ENCODE assay signal across 8 cellular contexts in the genomic region with DNA sequence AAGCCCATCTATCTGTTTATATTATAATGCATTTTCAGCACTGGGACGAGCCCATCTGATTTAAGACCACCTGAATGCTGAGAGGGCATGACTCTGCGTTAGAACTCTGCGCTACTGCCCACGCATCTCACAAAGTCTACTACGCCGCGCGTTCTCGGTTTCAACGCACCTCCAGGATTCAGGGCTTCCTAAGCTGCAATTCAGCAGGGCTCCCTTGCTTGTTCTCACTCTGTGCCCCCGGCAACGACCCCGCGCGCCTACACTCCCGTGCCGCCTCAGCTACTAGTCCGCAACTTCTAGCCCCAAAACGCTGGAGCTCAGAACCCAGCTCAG. TPM values are rescaled to one million over a fixed set of nuclear protein-coding genes. Genes with fewer than 3 reads are reported as not detected.
DNase-seq lines count a peak whose midpoint lies in the region; ATAC-seq, FAIRE-seq and TF ChIP-seq lines count a peak whose summit lies in the region.

No MANE protein-coding gene starts in this region.

- H3K27ac ChIP-seq in 22Rv1, result peak overlapping the region; percentile 75
- H3K27ac ChIP-seq in OCI-LY7 (ENCODE audit: low read depth, low read length, poor library complexity, severe bottlenecking), result no peak overlapping the region
- peak overlapping the region in 1 of 2 donors; percentile 83 for H3K27ac ChIP-seq in esophagus (ENCODE audit: low read depth in 2 of 2, low read length in 1 of 2)
- peak overlapping the region in 2 of 4 donors; percentile 41 to 42 for H3K27ac ChIP-seq in pancreas

- no peak for FAIRE-seq in pancreas (lab: Jason Lieb, UNC)

- H3K4me1 ChIP-seq in OCI-LY7 (ENCODE audit: insufficient read depth, low read length, poor library complexity, severe bottlenecking), result no peaks in the 10 kb centered on the region
- no peaks in the 10 kb centered on the region for H3K4me1 ChIP-seq in esophagus (ENCODE audit: control insufficient read depth in 2 of 2, insufficient read depth in 2 of 2, low read length in 1 of 2)
- peaks cover 9 to 23% (median 15%) of the 10 kb centered on the region in 3 donors for H3K4me1 ChIP-seq in pancreas

- peak overlapping the region; percentile 100 for H3K4me2 ChIP-seq in OCI-LY7 (ENCODE audit: low read length)

- H3K36me3 ChIP-seq in OCI-LY7 (ENCODE audit: insufficient read depth, low read length) (no peaks in the 10 kb centered on the region), esophagus (ENCODE audit: control insufficient read depth in 2 of 2, insufficient read depth in 2 of 2, low read length in 1 of 2) (no peaks in the 10 kb centered on the region), pancreas (no peaks in the 10 kb centered on the region)

- WGBS in esophagus, 2 donors, result 1% methylated on average over 19 of the region's 19 CpGs
- WGBS in pancreas, 2 donors, result 1% methylated on average over 19 of the region's 19 CpGs

- no TSS peak for BruUV-seq in OCI-LY7 (replicated peaks; lab: Mats Ljungman, UMichigan)

- no peak for TF ChIP-seq CTCF in 22Rv1 (IDR thresholded peaks at IDR 0.05)
- TF ChIP-seq CTCF in OCI-LY7 (conservative IDR thresholded peaks at IDR 0.05; ENCODE audit: low read length), result no peak
- no peak for TF ChIP-seq CTCF in pancreas (IDR thresholded peaks at IDR 0.05)

- H2AFZ ChIP-seq in OCI-LY7 (ENCODE audit: low read length), result peak overlapping the region; percentile 97

- no peaks in the 10 kb centered on the region for H3K9me3 ChIP-seq in OCI-LY7 (ENCODE audit: low read length)
- no peaks in the 10 kb centered on the region for H3K9me3 ChIP-seq in esophagus (ENCODE audit: control insufficient read depth in 2 of 2, insufficient read depth in 1 of 2, low read depth in 1 of 2, low read length in 1 of 2)
- H3K9me3 ChIP-seq in pancreas, result no peaks in the 10 kb centered on the region

- H3K4me3 ChIP-seq in OCI-LY7 (ENCODE audit: low read depth, low read length, poor library complexity, severe bottlenecking) (peak overlapping the region; percentile 78), esophagus (ENCODE audit: low read depth in 1 of 2, low read length in 2 of 2) (peak overlapping the region; percentile 63 to 89), pancreas (peak overlapping the region; percentile 47 to 82 (median 70))

- CTCF ChIA-PET in OCI-LY7 (lab: Charles Lee; ENCODE audit: unreplicated experiment), result no interaction called here

- ATAC-seq in GM21423 (IDR thresholded peaks at IDR 0.05; ENCODE audit: unreplicated experiment) (peak; percentile 21), pancreas (peak in 2 of 4 donors; percentile 15 to 35), GM19467 (IDR thresholded peaks at IDR 0.05; ENCODE audit: unreplicated experiment) (no peak)

- POLR2A ChIA-PET in OCI-LY7 (lab: Charles Lee), result interaction anchor here (0.6 to 1.4 kb wide), 6 partner anchors 10 to 717 kb away, joined by 3 to 5 read pairs (median 4); no protein-coding TSS in a partner anchor

- H3K9me2 ChIP-seq in OCI-LY7 (ENCODE audit: insufficient read depth, low read length), result no peaks in the 10 kb centered on the region

- H4K20me1 ChIP-seq in OCI-LY7 (ENCODE audit: insufficient read depth, low read length), result no peaks in the 10 kb centered on the region

- intact Hi-C loops in OCI-LY7 (cut with micrococcal nuclease; ENCODE audit: unreplicated experiment), result no loop called here
- intact Hi-C loops in pancreas (cut with DNase I), result no loop called here

- H3K79me2 ChIP-seq in OCI-LY7 (ENCODE audit: insufficient read depth, low read depth, low read length), result no peaks in the 10 kb centered on the region

- DNase-seq in OCI-LY7 (ENCODE audit: low spot score) (no peak), pancreas (no peak), NCI-H774 (lab: John Stamatoyannopoulos, UW) (no peak), SHP77 treated with DMSO at 0.1 percent for 48 hours (lab: John Stamatoyannopoulos, UW) (no peak)

- no peaks in the 10 kb centered on the region for H3K27me3 ChIP-seq in esophagus (ENCODE audit: control insufficient read depth in 1 of 2, insufficient read depth in 2 of 2, low read length in 2 of 2)
- no peaks in the 10 kb centered on the region for H3K27me3 ChIP-seq in pancreas

RNA-seq across cellular contexts. Expression of a gene that starts 0.3 kb away (rescaled TPM):
- total RNA-seq in OCI-LY7 (2014; rRNA removed; shearing (Covaris generic)), result 0.13 and 0.35 TPM in 2 replicates
- total RNA-seq in OCI-LY7 (2022) (0.11 and 0.35 TPM in 2 replicates), pancreas (1 to 10 TPM; 2.7 to 6.5 (median 4.4) TPM)
- polyA plus RNA-seq in esophagus (1 to 10 TPM; 5.7 to 7.1 TPM), pancreas (1 to 10 TPM; 5.2 to 5.4 TPM)
